25 cellular contexts compared by ENCODE assay signal in genomic region chr17:74161501-74161850, GRCh38.
"Had no signal": no experiment of that assay in that cellular context is flagged by ENCODE, and none has a peak within 500 bp of the region (broad histone marks: within the 10 kb centered on the region; RNA-seq: fewer than 3 reads in every experiment).

No MANE protein-coding gene starts in this region.

- H3K4me1 Mint-ChIP-seq: activated CD4-positive, alpha-beta T cell treated with anti-CD3 and anti-CD28 coated beads for 36 hours; activated naive CD8-positive, alpha-beta T cell treated with anti-CD3 and anti-CD28 coated beads, Interleukin-2, amount 10 ng/mL, durations not matched to agents 7 days and 5 days; stimulated activated memory B cell treated with anti-CD40 and anti-IgM and Interleukin-4, amounts not matched to agents 10 μg/mL and 1 μg/mL and 100 μg/mL, for 72 hours; stimulated activated naive CD8-positive, alpha-beta T cell treated with anti-CD3 and anti-CD28 coated beads, Interleukin-15, amount 100 ng/mL, for 72 hours had no signal

- ATAC-seq: activated CD4-positive, alpha-beta T cell treated with anti-CD3 and anti-CD28 coated beads for 36 hours; heart right ventricle; left lung; lower lobe of right lung; mucosa of descending colon; stimulated activated memory B cell treated with anti-CD40 and anti-IgM and Interleukin-4, amounts not matched to agents 10 μg/mL and 1 μg/mL and 100 μg/mL, for 72 hours; stimulated activated naive CD8-positive, alpha-beta T cell treated with anti-CD3 and anti-CD28 coated beads, Interleukin-15, amount 100 ng/mL, for 72 hours had no signal

- H3K27ac Mint-ChIP-seq: activated CD4-positive, alpha-beta T cell treated with anti-CD3 and anti-CD28 coated beads for 36 hours; activated naive CD8-positive, alpha-beta T cell treated with anti-CD3 and anti-CD28 coated beads, Interleukin-2, amount 10 ng/mL, durations not matched to agents 7 days and 5 days; brain; stimulated activated memory B cell treated with anti-CD40 and anti-IgM and Interleukin-4, amounts not matched to agents 10 μg/mL and 1 μg/mL and 100 μg/mL, for 72 hours; stimulated activated naive CD8-positive, alpha-beta T cell treated with anti-CD3 and anti-CD28 coated beads, Interleukin-15, amount 100 ng/mL, for 72 hours; T-helper 2 cell treated with Interferon-gamma antibody and Interleukin-4, amounts not matched to agents 5 μg/mL and 100 μg/mL, for 36 hours had no signal

- H3K9me3 Mint-ChIP-seq: activated naive CD8-positive, alpha-beta T cell treated with anti-CD3 and anti-CD28 coated beads, Interleukin-2, amount 10 ng/mL, durations not matched to agents 7 days and 5 days; stimulated activated naive CD8-positive, alpha-beta T cell treated with anti-CD3 and anti-CD28 coated beads, Interleukin-15, amount 100 ng/mL, for 72 hours; T-helper 2 cell treated with Interferon-gamma antibody and Interleukin-4, amounts not matched to agents 5 μg/mL and 100 μg/mL, for 36 hours had no signal

- DNase-seq: activated CD4-positive, alpha-beta T cell treated with anti-CD3 and anti-CD28 coated beads for 36 hours; activated CD4-positive, CD25-positive, alpha-beta regulatory T cell; activated effector memory CD4-positive, alpha-beta T cell treated with Interleukin-2 at 50 U/mL for 16 hours; activated naive CD4-positive, alpha-beta T cell treated with Interleukin-2 at 50 U/mL for 16 hours; activated naive CD8-positive, alpha-beta T cell treated with anti-CD3 and anti-CD28 coated beads, Interleukin-2, amount 10 ng/mL, durations not matched to agents 7 days and 5 days; activated T-cell treated with anti-CD3 and anti-CD28 coated beads for 4 hours; cortex of kidney; foreskin melanocyte; heart right ventricle; left lung; lower lobe of right lung; mesendoderm; mucosa of descending colon; nucleus accumbens; stimulated activated CD4-positive, alpha-beta T cell treated with anti-CD3 and anti-CD28 coated beads, Interleukin-1b, Interleukin-23, amount 100 ng/mL, for 48 hours; stimulated activated CD4-positive, alpha-beta T cell treated with anti-CD3 and anti-CD28 coated beads, Interleukin-4, amount 100 ng/mL, for 4 hours; stimulated activated CD8-positive, alpha-beta memory T cell treated with anti-CD3 and anti-CD28 coated beads, Interleukin-4, amount 100 ng/mL, for 48 hours; stimulated activated naive CD8-positive, alpha-beta T cell treated with anti-CD3 and anti-CD28 coated beads, Interleukin-15, amount 100 ng/mL, for 72 hours; substantia nigra; T-helper 1 cell; thyroid gland; upper lobe of left lung had no signal

- H3K4me3 Mint-ChIP-seq: activated CD4-positive, alpha-beta T cell treated with anti-CD3 and anti-CD28 coated beads for 36 hours; activated naive CD8-positive, alpha-beta T cell treated with anti-CD3 and anti-CD28 coated beads, Interleukin-2, amount 10 ng/mL, durations not matched to agents 7 days and 5 days; brain; stimulated activated memory B cell treated with anti-CD40 and anti-IgM and Interleukin-4, amounts not matched to agents 10 μg/mL and 1 μg/mL and 100 μg/mL, for 72 hours; stimulated activated naive CD8-positive, alpha-beta T cell treated with anti-CD3 and anti-CD28 coated beads, Interleukin-15, amount 100 ng/mL, for 72 hours; T-helper 2 cell treated with Interferon-gamma antibody and Interleukin-4, amounts not matched to agents 5 μg/mL and 100 μg/mL, for 36 hours had no signal

- H3K36me3 Mint-ChIP-seq: activated naive CD8-positive, alpha-beta T cell treated with anti-CD3 and anti-CD28 coated beads, Interleukin-2, amount 10 ng/mL, durations not matched to agents 7 days and 5 days; brain; stimulated activated memory B cell treated with anti-CD40 and anti-IgM and Interleukin-4, amounts not matched to agents 10 μg/mL and 1 μg/mL and 100 μg/mL, for 72 hours had no signal
